8 cellular contexts compared by ENCODE assay signal in the genomic region with DNA sequence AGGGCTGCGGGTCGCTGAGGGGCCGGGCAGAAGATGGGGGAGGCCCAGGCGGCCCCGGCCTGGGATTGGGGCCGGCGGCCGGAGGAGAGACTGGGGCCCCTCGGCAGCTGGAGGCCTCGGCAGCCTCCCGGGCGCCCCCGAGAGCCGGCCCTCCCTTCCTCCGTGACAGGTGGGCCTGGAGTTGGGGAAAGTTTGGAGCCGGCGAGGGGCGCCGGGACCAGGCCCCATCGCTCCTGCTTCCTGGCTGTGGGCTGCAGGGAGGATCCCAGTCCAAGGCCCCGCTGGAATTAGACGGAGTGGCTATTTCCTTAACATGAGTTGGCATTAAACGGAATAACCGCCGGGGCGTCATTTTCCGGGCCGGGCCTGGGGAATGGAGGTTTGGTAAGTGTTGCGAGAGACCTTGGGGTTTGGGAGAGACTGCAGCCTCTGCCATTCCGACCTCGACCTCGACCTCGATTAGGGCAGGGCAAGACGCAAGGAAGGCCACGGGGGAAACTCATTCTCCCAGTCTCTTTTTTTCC. TPM values are rescaled to one million over a fixed set of nuclear protein-coding genes. Genes with fewer than 3 reads are reported as not detected.
DNase-seq lines count a peak whose midpoint lies in the region; ATAC-seq, FAIRE-seq and TF ChIP-seq lines count a peak whose summit lies in the region.
"Not testable (repeated sequence)": the region's sequence is repeated elsewhere in the genome, so short reads cannot be mapped to it uniquely, and the experiment has no call there.

No MANE protein-coding gene starts in this region.

- not testable (repeated sequence) for FAIRE-seq in kidney (lab: Jason Lieb, UNC)

- not testable (repeated sequence) for H3K27me3 ChIP-seq in GM06990 (replicated peaks; ENCODE audit: control insufficient read depth, insufficient read depth, low read length); PC-9 (ENCODE audit: insufficient read depth, low read depth); ectodermal cell (ENCODE audit: control insufficient read depth, insufficient read depth, low read length, poor library complexity, severe bottlenecking); upper lobe of left lung

- not testable (repeated sequence) for H3K36me3 ChIP-seq in GM06990 (ENCODE audit: control insufficient read depth, insufficient read depth, low read length); PC-9 (ENCODE audit: low read depth); ectodermal cell (ENCODE audit: control insufficient read depth, insufficient read depth, low read length); kidney (ENCODE audit: control insufficient read depth in 1 of 2, insufficient read depth in 2 of 2, low read length in 2 of 2)
- peaks cover 0 to 24% (median 0%) of the 10 kb centered on the region in 4 donors for H3K36me3 ChIP-seq in upper lobe of left lung

- H3K9me3 Mint-ChIP-seq in activated T-cell treated with anti-CD3 and anti-CD28 coated beads, Interleukin-2, amount 50 U/mL, for 24 hours: not testable (repeated sequence)

- H3K27ac Mint-ChIP-seq in activated T-cell treated with anti-CD3 and anti-CD28 coated beads, Interleukin-2, amount 50 U/mL, for 24 hours: peak overlapping the region; percentile 97

- not testable (repeated sequence) for TF ChIP-seq EP300 in upper lobe of left lung (IDR thresholded peaks at IDR 0.05)

- H4K20me1 ChIP-seq in PC-9 (ENCODE audit: insufficient read depth): not testable (repeated sequence)

- BruUV-seq in PC-9 (replicated peaks; lab: Mats Ljungman, UMichigan): not testable (repeated sequence)

- H3K9ac ChIP-seq in kidney (ENCODE audit: low read length in 2 of 2): peak overlapping the region; percentile 17 to 55

- intact Hi-C loops in PC-9 (cut with micrococcal nuclease; ENCODE audit: unreplicated experiment); kidney (cut with DNase I): not testable (repeated sequence)

- H3K9me2 ChIP-seq in PC-9 (ENCODE audit: insufficient read depth): not testable (repeated sequence)

- H3K27ac ChIP-seq in PC-9: peak overlapping the region; percentile 65
- peak overlapping the region; percentile 88 for H3K27ac ChIP-seq in ectodermal cell (ENCODE audit: insufficient read depth, low read depth, low read length, poor library complexity, severe bottlenecking)
- H3K27ac ChIP-seq in kidney (ENCODE audit: low read depth in 2 of 2, low read length in 2 of 2): peak overlapping the region; percentile 34 to 80
- peak overlapping the region; percentile 97 to 100 (median 99) for H3K27ac ChIP-seq in upper lobe of left lung

- H3K4me3 ChIP-seq in GM06990 (replicated peaks; ENCODE audit: low read depth, low read length) (peak overlapping the region; percentile 60), PC-9 (peak overlapping the region; percentile 64), ectodermal cell (ENCODE audit: insufficient read depth, low read depth, low read length) (peak overlapping the region; percentile 70), kidney (ENCODE audit: low read length in 2 of 2) (peak overlapping the region; percentile 72 to 76), upper lobe of left lung (peak overlapping the region; percentile 63 to 88 (median 78))

- DNase-seq in GM06990 (ENCODE audit: extremely low read depth, insufficient read length): peak; percentile 37
- peak; percentile 35 to 46 for DNase-seq in PC-9
- peak; percentile 67 for DNase-seq in activated T-cell treated with anti-CD3 and anti-CD28 coated beads, Interleukin-2, amount 50 U/mL, for 24 hours
- peak; percentile 77 for DNase-seq in kidney
- peak; percentile 57 for DNase-seq in retina
- DNase-seq in upper lobe of left lung: peak in 1 of 2 donors; percentile 45

- not testable (repeated sequence) for H3K9me3 ChIP-seq in PC-9 (ENCODE audit: insufficient read depth, low read depth); ectodermal cell (ENCODE audit: control insufficient read depth, low read length); kidney (ENCODE audit: control insufficient read depth in 1 of 2, low read length in 2 of 2); upper lobe of left lung

- peak overlapping the region; percentile 79 for H3K4me2 ChIP-seq in PC-9

- TF ChIP-seq POLR2A in upper lobe of left lung (IDR thresholded peaks at IDR 0.05): peak in 1 of 4 donors; percentile 17

- 0 out of 2 replicates have a peak overlapping the region, but pooled peaks have one; percentile 48 for H2AFZ ChIP-seq in PC-9

- POLR2A ChIA-PET in PC-9 (lab: Charles Lee; ENCODE audit: unreplicated experiment): not testable (repeated sequence)

- 0 to 1% methylated on average over 30 to 34 of the region's 35 CpGs for WGBS in ectodermal cell, 2 experiments
- 0% methylated on average over 14 to 27 of the region's 35 CpGs for WGBS in upper lobe of left lung, 2 donors

- CTCF ChIA-PET in PC-9 (lab: Charles Lee): not testable (repeated sequence)

- peaks cover 40% of the 10 kb centered on the region for H3K36me3 Mint-ChIP-seq in activated T-cell treated with anti-CD3 and anti-CD28 coated beads, Interleukin-2, amount 50 U/mL, for 24 hours (ENCODE audit: low read depth)

- H3K79me2 ChIP-seq in PC-9 (ENCODE audit: low read depth): peaks cover 49% of the 10 kb centered on the region

- H3K4me1 ChIP-seq in PC-9 (replicated peaks; ENCODE audit: insufficient read depth) (peaks cover 11% of the 10 kb centered on the region), upper lobe of left lung (peaks cover 9 to 25% (median 19%) of the 10 kb centered on the region in 4 donors)
- H3K4me1 ChIP-seq in ectodermal cell (ENCODE audit: control insufficient read depth, insufficient read depth, low read length); kidney (ENCODE audit: control insufficient read depth in 1 of 2, insufficient read depth in 1 of 2, low read depth in 1 of 2, low read length in 2 of 2): not testable (repeated sequence)

- H3F3A ChIP-seq in PC-9 (ENCODE audit: insufficient read depth, low read depth): not testable (repeated sequence)

- peaks cover 34% of the 10 kb centered on the region for H3K4me1 Mint-ChIP-seq in activated T-cell treated with anti-CD3 and anti-CD28 coated beads, Interleukin-2, amount 50 U/mL, for 24 hours (ENCODE audit: low read depth)

- TF ChIP-seq CTCF in GM06990 (IDR thresholded peaks at IDR 0.05; ENCODE audit: insufficient read depth, low read length, poor library complexity, severe bottlenecking); PC-9 (conservative IDR thresholded peaks at IDR 0.05); kidney (IDR thresholded peaks at IDR 0.05; ENCODE audit: borderline replicate concordance, extremely low read depth, insufficient read depth): not testable (repeated sequence)
- TF ChIP-seq CTCF in upper lobe of left lung (IDR thresholded peaks at IDR 0.05): peak in 1 of 6 experiments; percentile 13

- not testable (repeated sequence) for H3K27me3 Mint-ChIP-seq in activated T-cell treated with anti-CD3 and anti-CD28 coated beads, Interleukin-2, amount 50 U/mL, for 24 hours

- peak overlapping the region; percentile 91 for H3K4me3 Mint-ChIP-seq in activated T-cell treated with anti-CD3 and anti-CD28 coated beads, Interleukin-2, amount 50 U/mL, for 24 hours

- ATAC-seq in HG03159 (IDR thresholded peaks at IDR 0.05; ENCODE audit: unreplicated experiment) (peak; percentile 24), upper lobe of left lung (ENCODE audit: low FRiP score in 2 of 2) (peak; percentile 24 to 48)

RNA-seq across cellular contexts. Expression of a gene that starts 55.5 kb away (rescaled TPM):
- 39.2 and 41.9 TPM in 2 replicates for total RNA-seq in PC-9 (2021)
- polyA plus RNA-seq in ectodermal cell (2013, experiment 1 of 4): 36.6 TPM
- polyA plus RNA-seq in ectodermal cell (2013, experiment 2 of 4): 44.4 TPM
- polyA plus RNA-seq in ectodermal cell (2013, experiment 3 of 4): 31.9 TPM
- 32.1 TPM for polyA plus RNA-seq in ectodermal cell (2013, experiment 4 of 4)
- total RNA-seq in kidney: 26.0 TPM
- 11.8 TPM for polyA plus RNA-seq in kidney (ENCODE audit: insufficient read depth, low read depth, low replicate concordance)
- 10 to 100 TPM; 17.8 to 24.5 (median 21.2) TPM for total RNA-seq in upper lobe of left lung
